Comparison of ENCODE assay signal across 31 cellular contexts in genomic region chr18:7746106-7746505, GRCh38.
"Had no signal": no experiment of that assay in that cellular context is flagged by ENCODE, and none has a peak within 500 bp of the region (broad histone marks: within the 10 kb centered on the region; RNA-seq: fewer than 3 reads in every experiment).

No MANE protein-coding gene starts in this region.

- H3K4me1 ChIP-seq: testis had no signal

- H3K79me2 ChIP-seq: parathyroid adenoma had no signal

- H3K4me3 ChIP-seq: neural progenitor cell, ovary, psoas muscle, skin epidermis, smooth muscle cell, spleen, suprapubic skin, testis, tibial artery, transverse colon, upper lobe of right lung, uterus had no signal

- H3K4me2 ChIP-seq: neural progenitor cell, smooth muscle cell had no signal

- H3K27me3 ChIP-seq: neural progenitor cell, ovary, spleen, suprapubic skin, testis, tibial artery, transverse colon, upper lobe of right lung, uterus had no signal

- H3K27me3 Mint-ChIP-seq: naive thymus-derived CD8-positive, alpha-beta T cell; natural killer cell treated with Interleukin-12 subunit alpha and Interleukin-12 subunit beta and Interleukin-15 and Interleukin-18, amount 100 ng/mL, for 72 hours; progenitor cell of endocrine pancreas; stimulated activated memory B cell treated with anti-CD40 and anti-IgM and Interleukin-4, amounts not matched to agents 10 μg/mL and 1 μg/mL and 100 μg/mL, for 72 hours; stimulated activated naive CD8-positive, alpha-beta T cell treated with anti-CD3 and anti-CD28 coated beads, Interleukin-15, amount 100 ng/mL, for 72 hours; type B pancreatic cell had no signal

- H3K9ac ChIP-seq: neural progenitor cell, parathyroid adenoma had no signal

- H3K4me3 Mint-ChIP-seq: naive thymus-derived CD8-positive, alpha-beta T cell; natural killer cell treated with Interleukin-12 subunit alpha and Interleukin-12 subunit beta and Interleukin-15 and Interleukin-18, amount 100 ng/mL, for 72 hours; neural progenitor cell; stimulated activated memory B cell treated with anti-CD40 and anti-IgM and Interleukin-4, amounts not matched to agents 10 μg/mL and 1 μg/mL and 100 μg/mL, for 72 hours; stimulated activated naive CD8-positive, alpha-beta T cell treated with anti-CD3 and anti-CD28 coated beads, Interleukin-15, amount 100 ng/mL, for 72 hours; type B pancreatic cell had no signal

- H3K36me3 ChIP-seq: neural progenitor cell, ovary, spleen, suprapubic skin, tibial artery, transverse colon, upper lobe of right lung, uterus had no signal

- H3K27ac ChIP-seq: neural progenitor cell, ovary, parathyroid adenoma, psoas muscle, skin epidermis, spleen, suprapubic skin, testis, tibial artery, transverse colon, upper lobe of right lung, uterus had no signal

- H2AFZ ChIP-seq: neural progenitor cell, parathyroid adenoma had no signal

- H3K27ac Mint-ChIP-seq: naive thymus-derived CD8-positive, alpha-beta T cell; natural killer cell treated with Interleukin-12 subunit alpha and Interleukin-12 subunit beta and Interleukin-15 and Interleukin-18, amount 100 ng/mL, for 72 hours; neural progenitor cell; progenitor cell of endocrine pancreas; stimulated activated memory B cell treated with anti-CD40 and anti-IgM and Interleukin-4, amounts not matched to agents 10 μg/mL and 1 μg/mL and 100 μg/mL, for 72 hours; stimulated activated naive CD8-positive, alpha-beta T cell treated with anti-CD3 and anti-CD28 coated beads, Interleukin-15, amount 100 ng/mL, for 72 hours; type B pancreatic cell had no signal

- DNase-seq: naive thymus-derived CD8-positive, alpha-beta T cell; occipital lobe; ovary; posterior cingulate gyrus; psoas muscle; right cardiac atrium; spleen; stimulated activated CD4-positive, alpha-beta T cell treated with anti-CD3 and anti-CD28 coated beads, Interleukin-12 subunit alpha, Interleukin-12 subunit beta, amount 100 ng/mL, for 4 hours; stimulated activated CD4-positive, alpha-beta T cell treated with anti-CD3 and anti-CD28 coated beads, Interleukin-1b, Interleukin-23, amount 100 ng/mL, for 48 hours; stimulated activated CD4-positive, alpha-beta T cell treated with anti-CD3 and anti-CD28 coated beads, Interleukin-4, amount 100 ng/mL, for 1 hour; stimulated activated CD4-positive, alpha-beta T cell treated with anti-CD3 and anti-CD28 coated beads, Interleukin-4, amount 100 ng/mL, for 4 hours; stimulated activated CD8-positive, alpha-beta memory T cell treated with anti-CD3 and anti-CD28 coated beads, Interleukin-4, amount 100 ng/mL, for 48 hours; stimulated activated naive CD4-positive, alpha-beta T cell; stimulated activated naive CD8-positive, alpha-beta T cell treated with anti-CD3 and anti-CD28 coated beads, Interleukin-15, amount 100 ng/mL, for 72 hours; stimulated activated naive CD8-positive, alpha-beta T cell treated with anti-CD3 and anti-CD28 coated beads, Interleukin-15, Interleukin-2, amounts not matched to agents 100 U/mL and 50 U/mL, for 24 hours; substantia nigra; testis; tibial artery; transverse colon; upper lobe of right lung; uterus had no signal

- ATAC-seq: naive thymus-derived CD8-positive, alpha-beta T cell; natural killer cell treated with Interleukin-12 subunit alpha and Interleukin-12 subunit beta and Interleukin-15 and Interleukin-18, amount 100 ng/mL, for 72 hours; psoas muscle; right cardiac atrium; sciatic nerve; stimulated activated memory B cell treated with anti-CD40 and anti-IgM and Interleukin-4, amounts not matched to agents 10 μg/mL and 1 μg/mL and 100 μg/mL, for 72 hours; stimulated activated naive CD8-positive, alpha-beta T cell treated with anti-CD3 and anti-CD28 coated beads, Interleukin-15, amount 100 ng/mL, for 72 hours; stimulated activated naive CD8-positive, alpha-beta T cell treated with anti-CD3 and anti-CD28 coated beads, Interleukin-15, Interleukin-2, amounts not matched to agents 100 U/mL and 50 U/mL, for 24 hours; upper lobe of right lung had no signal

- H3K36me3 Mint-ChIP-seq: stimulated activated memory B cell treated with anti-CD40 and anti-IgM and Interleukin-4, amounts not matched to agents 10 μg/mL and 1 μg/mL and 100 μg/mL, for 72 hours had no signal

- H3K9me3 ChIP-seq: ovary, testis, tibial artery, transverse colon, upper lobe of right lung, uterus had no signal

- H3K4me1 Mint-ChIP-seq: naive thymus-derived CD8-positive, alpha-beta T cell; stimulated activated memory B cell treated with anti-CD40 and anti-IgM and Interleukin-4, amounts not matched to agents 10 μg/mL and 1 μg/mL and 100 μg/mL, for 72 hours; stimulated activated naive CD8-positive, alpha-beta T cell treated with anti-CD3 and anti-CD28 coated beads, Interleukin-15, amount 100 ng/mL, for 72 hours had no signal
